Comparison of ENCODE assay signal across 22 cellular contexts in genomic region chr3:11517601-11518000, GRCh38.
"Had no signal": no experiment of that assay in that cellular context is flagged by ENCODE, and none has a peak within 500 bp of the region (broad histone marks: within the 10 kb centered on the region; RNA-seq: fewer than 3 reads in every experiment).

No MANE protein-coding gene starts in this region.

- DNase-seq: activated CD4-positive, alpha-beta memory T cell treated with anti-CD3 and anti-CD28 coated beads, Interleukin-2, amount 10 ng/mL, durations not matched to agents 7 days and 5 days; activated CD4-positive, alpha-beta T cell treated with anti-CD3 and anti-CD28 coated beads, Interleukin-2, amount 10 ng/mL, durations not matched to agents 24 days and 14 days; activated CD8-positive, alpha-beta memory T cell treated with anti-CD3 and anti-CD28 coated beads, Interleukin-2, amount 50 U/mL, for 48 hours; activated naive CD4-positive, alpha-beta T cell; activated T-cell treated with anti-CD3 and anti-CD28 coated beads, Interleukin-2, amount 50 U/mL, for 48 hours; colonic mucosa; effector CD8-positive, alpha-beta T cell; islet precursor cell; left ventricle myocardium inferior; naive B cell; right lobe of liver; stimulated activated CD4-positive, alpha-beta T cell treated with anti-CD3 and anti-CD28 coated beads, Interleukin-2, amount 100 ng/mL, for 48 hours; stimulated activated naive CD4-positive, alpha-beta T cell treated with Interleukin-2 at 50 U/mL for 16 hours; T-helper 9 cell; testis; trophoblast cell; WERI-Rb-1 had no signal

- H3K79me2 ChIP-seq: hepatocyte had no signal

- H2AFZ ChIP-seq: hepatocyte, neural progenitor cell had no signal

- H3K9ac ChIP-seq: neural progenitor cell had no signal

- H3K36me3 ChIP-seq: colonic mucosa, left ventricle myocardium inferior, neural progenitor cell, right lobe of liver, vagina, WERI-Rb-1 had no signal

- H3K27me3 ChIP-seq: colonic mucosa, hepatocyte, neural progenitor cell, right lobe of liver, testis, vagina had no signal

- H3K27ac ChIP-seq: colonic mucosa, hepatocyte, left ventricle myocardium inferior, neural progenitor cell, right lobe of liver, testis, vagina, WERI-Rb-1 had no signal

- H3K9me3 ChIP-seq: colonic mucosa, left ventricle myocardium inferior, right lobe of liver, testis, vagina had no signal

- H3K4me1 ChIP-seq: colonic mucosa, neural progenitor cell, right lobe of liver had no signal

- H3K4me2 ChIP-seq: hepatocyte, neural progenitor cell had no signal

- H3K4me3 ChIP-seq: colonic mucosa, hepatocyte, left ventricle myocardium inferior, neural progenitor cell, right lobe of liver, testis, vagina had no signal

- ATAC-seq: activated CD4-positive, CD25-positive, alpha-beta regulatory T cell treated with anti-CD3 and anti-CD28 coated beads, Interleukin-2, amount 50 U/mL, for 24 hours; activated naive CD4-positive, alpha-beta T cell treated with anti-CD3 and anti-CD28 coated beads, Interleukin-2, amount 50 U/mL, for 72 hours; right lobe of liver had no signal
